Comparison of ENCODE assay signal across 38 cellular contexts in genomic region chr7:11489280-11489679, GRCh38.
"Had no signal": no experiment of that assay in that cellular context is flagged by ENCODE, and none has a peak within 500 bp of the region (broad histone marks: within the 10 kb centered on the region; RNA-seq: fewer than 3 reads in every experiment).

No MANE protein-coding gene starts in this region.

- H3K4me1 Mint-ChIP-seq: activated CD4-positive, alpha-beta memory T cell treated with anti-CD3 and anti-CD28 coated beads, Interleukin-2, amount 10 ng/mL, durations not matched to agents 7 days and 5 days; activated CD8-positive, alpha-beta memory T cell treated with anti-CD3 and anti-CD28 coated beads, Interleukin-2, amount 10 ng/mL, durations not matched to agents 7 days and 5 days; activated naive CD8-positive, alpha-beta T cell treated with anti-CD3 and anti-CD28 coated beads for 36 hours; activated T-helper 17 cell treated with anti-CD3 and anti-CD28 coated beads, Interleukin-2, amount 50 U/mL, for 72 hours; central memory CD8-positive, alpha-beta T cell had no signal

- H3K4me3 ChIP-seq: ascending aorta, cardiac muscle cell, MG63, Peyer's patch, SJSA1 had no signal

- H3K9me2 ChIP-seq: SK-N-SH had no signal

- DNase-seq: activated CD4-positive, alpha-beta memory T cell treated with anti-CD3 and anti-CD28 coated beads, Interleukin-2, amount 10 ng/mL, durations not matched to agents 7 days and 5 days; activated CD4-positive, alpha-beta T cell treated with anti-CD3 and anti-CD28 coated beads for 1 hour; activated CD4-positive, alpha-beta T cell treated with anti-CD3 and anti-CD28 coated beads for 48 hours; activated CD4-positive, CD25-positive, alpha-beta regulatory T cell; activated CD8-positive, alpha-beta memory T cell treated with anti-CD3 and anti-CD28 coated beads for 24 hours; activated CD8-positive, alpha-beta memory T cell treated with anti-CD3 and anti-CD28 coated beads, Interleukin-2, amount 10 ng/mL, durations not matched to agents 7 days and 5 days; activated CD8-positive, alpha-beta memory T cell treated with anti-CD3 and anti-CD28 coated beads, Interleukin-2, amount 50 U/mL, for 48 hours; activated effector memory CD4-positive, alpha-beta T cell treated with anti-CD3 and anti-CD28 coated beads, Interleukin-2, amount 50 U/mL, for 16 hours; activated naive CD4-positive, alpha-beta T cell; activated naive CD4-positive, alpha-beta T cell treated with anti-CD3 and anti-CD28 coated beads, Interleukin-2, amount 50 U/mL, for 16 hours; activated naive CD8-positive, alpha-beta T cell treated with anti-CD3 and anti-CD28 coated beads for 36 hours; activated T-cell treated with anti-CD3 and anti-CD28 coated beads, Interleukin-2, amount 50 U/mL, for 72 hours; amygdala; Kasumi-1; KG1; MG63; NCI-H1048; NCI-H1105 treated with DMSO at 0.1 percent for 48 hours; NCI-H1436; NCI-H1694; NCI-H1930; NCI-H2081 treated with DMSO at 0.1 percent for 48 hours; NCI-H226; NCI-H446 treated with DMSO at 0.1 percent for 48 hours; NCI-H524; PC-3; Peyer's patch; RPMI8226; SHP77 treated with DMSO at 0.1 percent for 48 hours; SK-N-SH had no signal

- H3K4me3 Mint-ChIP-seq: activated CD4-positive, alpha-beta memory T cell treated with anti-CD3 and anti-CD28 coated beads, Interleukin-2, amount 10 ng/mL, durations not matched to agents 7 days and 5 days; activated CD8-positive, alpha-beta memory T cell treated with anti-CD3 and anti-CD28 coated beads, Interleukin-2, amount 10 ng/mL, durations not matched to agents 7 days and 5 days; activated naive CD8-positive, alpha-beta T cell treated with anti-CD3 and anti-CD28 coated beads for 36 hours; activated T-cell treated with anti-CD3 and anti-CD28 coated beads, Interleukin-2, amount 50 U/mL, for 72 hours; activated T-helper 17 cell treated with anti-CD3 and anti-CD28 coated beads, Interleukin-2, amount 50 U/mL, for 72 hours; central memory CD8-positive, alpha-beta T cell; T-helper 1 cell treated with Interleukin-12 subunit alpha and Interleukin-12 subunit beta and Interleukin-4 antibody, amounts not matched to agents 30 μg/mL and 1 μg/mL, for 36 hours; T-helper 2 cell treated with Interferon-gamma antibody and Interleukin-4, amounts not matched to agents 5 μg/mL and 100 μg/mL, for 36 hours had no signal

- H3K4me1 ChIP-seq: ascending aorta, Peyer's patch, SJSA1 had no signal

- H3K27ac Mint-ChIP-seq: activated CD4-positive, alpha-beta memory T cell treated with anti-CD3 and anti-CD28 coated beads, Interleukin-2, amount 10 ng/mL, durations not matched to agents 7 days and 5 days; activated CD8-positive, alpha-beta memory T cell treated with anti-CD3 and anti-CD28 coated beads, Interleukin-2, amount 10 ng/mL, durations not matched to agents 7 days and 5 days; activated naive CD8-positive, alpha-beta T cell treated with anti-CD3 and anti-CD28 coated beads for 36 hours; activated T-cell treated with anti-CD3 and anti-CD28 coated beads, Interleukin-2, amount 50 U/mL, for 72 hours; activated T-helper 17 cell treated with anti-CD3 and anti-CD28 coated beads, Interleukin-2, amount 50 U/mL, for 72 hours; T-helper 1 cell treated with Interleukin-12 subunit alpha and Interleukin-12 subunit beta and Interleukin-4 antibody, amounts not matched to agents 30 μg/mL and 1 μg/mL, for 36 hours; T-helper 2 cell treated with Interferon-gamma antibody and Interleukin-4, amounts not matched to agents 5 μg/mL and 100 μg/mL, for 36 hours had no signal

- H3K27ac ChIP-seq: ascending aorta, cardiac muscle cell, Peyer's patch, SJSA1, VCaP had no signal

- H3K36me3 ChIP-seq: ascending aorta, cardiac muscle cell, MG63, Peyer's patch, SJSA1 had no signal

- H3K9ac ChIP-seq: SK-N-SH had no signal

- H3K27me3 ChIP-seq: ascending aorta, cardiac muscle cell, MG63, Peyer's patch, SJSA1 had no signal

- ATAC-seq: activated CD8-positive, alpha-beta memory T cell treated with anti-CD3 and anti-CD28 coated beads, Interleukin-2, amount 10 ng/mL, durations not matched to agents 7 days and 5 days; activated T-cell treated with anti-CD3 and anti-CD28 coated beads, Interleukin-2, amount 50 U/mL, for 72 hours; activated T-helper 17 cell treated with anti-CD3 and anti-CD28 coated beads, Interleukin-2, amount 50 U/mL, for 72 hours; PC-3 had no signal

- H3K9me3 ChIP-seq: ascending aorta, MG63, Peyer's patch, SJSA1, SK-N-SH had no signal

- H3K36me3 Mint-ChIP-seq: activated CD8-positive, alpha-beta memory T cell treated with anti-CD3 and anti-CD28 coated beads, Interleukin-2, amount 10 ng/mL, durations not matched to agents 7 days and 5 days; activated naive CD8-positive, alpha-beta T cell treated with anti-CD3 and anti-CD28 coated beads for 36 hours had no signal

- H3K27me3 Mint-ChIP-seq: activated CD4-positive, alpha-beta memory T cell treated with anti-CD3 and anti-CD28 coated beads, Interleukin-2, amount 10 ng/mL, durations not matched to agents 7 days and 5 days; activated CD8-positive, alpha-beta memory T cell treated with anti-CD3 and anti-CD28 coated beads, Interleukin-2, amount 10 ng/mL, durations not matched to agents 7 days and 5 days; activated naive CD8-positive, alpha-beta T cell treated with anti-CD3 and anti-CD28 coated beads for 36 hours; activated T-helper 17 cell treated with anti-CD3 and anti-CD28 coated beads, Interleukin-2, amount 50 U/mL, for 72 hours; central memory CD8-positive, alpha-beta T cell had no signal

- H3K4me2 ChIP-seq: SK-N-SH had no signal

- H3K9me3 Mint-ChIP-seq: activated CD4-positive, alpha-beta memory T cell treated with anti-CD3 and anti-CD28 coated beads, Interleukin-2, amount 10 ng/mL, durations not matched to agents 7 days and 5 days; activated naive CD8-positive, alpha-beta T cell treated with anti-CD3 and anti-CD28 coated beads for 36 hours; T-helper 1 cell treated with Interleukin-12 subunit alpha and Interleukin-12 subunit beta and Interleukin-4 antibody, amounts not matched to agents 30 μg/mL and 1 μg/mL, for 36 hours; T-helper 2 cell treated with Interferon-gamma antibody and Interleukin-4, amounts not matched to agents 5 μg/mL and 100 μg/mL, for 36 hours had no signal
